Comparison of ENCODE assay signal across 15 cellular contexts in the genomic region with DNA sequence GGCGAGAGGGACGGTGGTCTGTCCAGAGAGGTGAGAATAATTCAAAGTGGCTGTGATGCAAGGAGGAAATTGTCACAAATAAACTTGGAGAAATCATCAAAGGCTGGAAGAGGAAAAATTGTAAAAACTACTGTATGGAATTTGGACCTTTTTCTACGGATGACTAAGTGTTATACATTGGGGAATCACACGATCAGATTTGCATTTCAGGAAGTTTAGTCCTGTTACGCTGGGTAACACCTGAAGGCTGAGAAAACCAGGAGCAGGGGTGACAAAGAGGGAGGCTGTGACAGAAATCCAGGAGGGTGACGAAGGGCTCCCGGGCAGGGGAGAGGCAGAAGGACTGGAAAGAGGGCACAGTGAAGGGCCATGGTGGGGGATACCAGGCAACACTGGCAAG.
DNase-seq lines count a peak whose midpoint lies in the region; ATAC-seq, FAIRE-seq and TF ChIP-seq lines count a peak whose summit lies in the region.
"Had no signal": no experiment of that assay in that cellular context is flagged by ENCODE, and none has a peak within 500 bp of the region (broad histone marks: within the 10 kb centered on the region; RNA-seq: fewer than 3 reads in every experiment).

No MANE protein-coding gene starts in this region.

- FAIRE-seq in small intestine (lab: Jason Lieb, UNC) (no peak), H54 (lab: Jason Lieb, UNC) (no peak)
- FAIRE-seq: H1, HepG2, HTR-8/SVneo had no signal

- no peak for DNase-seq in activated naive CD8-positive, alpha-beta T cell treated with anti-CD3 and anti-CD28 coated beads, Interleukin-2, amount 10 ng/mL, durations not matched to agents 7 days and 5 days
- no peak for DNase-seq in activated naive CD8-positive, alpha-beta T cell treated with anti-CD3 and anti-CD28 coated beads for 36 hours
- no peak for DNase-seq in HFFc6
- DNase-seq in OCI-LY7 (ENCODE audit: low spot score), result no peak
- DNase-seq in small intestine, result peak; percentile 51
- DNase-seq in mammary epithelial cell, result no peak
- DNase-seq in upper lobe of right lung, result no peak
- DNase-seq in H54 (ENCODE audit: insufficient read length, low spot score), result no peak
- DNase-seq: CD4-positive, CD25-positive, alpha-beta regulatory T cell; GF-D8; HCEC 1CT had no signal

- peak overlapping the region; percentile 81 for H3K4me2 ChIP-seq in OCI-LY7 (ENCODE audit: low read length)
- no peak overlapping the region for H3K4me2 ChIP-seq in mammary epithelial cell (ENCODE audit: insufficient read depth, low read depth, low read length)

- no peak for TF ChIP-seq CTCF in HFFc6 (IDR thresholded peaks at IDR 0.05)
- no peak for TF ChIP-seq CTCF in OCI-LY7 (conservative IDR thresholded peaks at IDR 0.05; ENCODE audit: low read length)
- no peak for TF ChIP-seq CTCF in mammary epithelial cell (conservative IDR thresholded peaks at IDR 0.05 in 1 of 2, IDR thresholded peaks at IDR 0.05 in 1 of 2; ENCODE audit: extremely low read depth in 1 of 2, insufficient read depth in 1 of 2, low read depth in 1 of 2, low read length in 2 of 2)
- TF ChIP-seq CTCF in upper lobe of right lung (IDR thresholded peaks at IDR 0.05), result no peak

- H3K36me3 ChIP-seq in OCI-LY7 (ENCODE audit: insufficient read depth, low read length) (no peaks in the 10 kb centered on the region), small intestine (ENCODE audit: control insufficient read depth in 2 of 2, insufficient read depth in 2 of 2, low read length in 2 of 2) (no peaks in the 10 kb centered on the region), mammary epithelial cell (ENCODE audit: insufficient read depth, low read length) (no peaks in the 10 kb centered on the region), upper lobe of right lung (no peaks in the 10 kb centered on the region)

- H3K27ac ChIP-seq in OCI-LY7 (ENCODE audit: low read depth, low read length, poor library complexity, severe bottlenecking) (peak overlapping the region; percentile 94), small intestine (ENCODE audit: low read depth in 1 of 2, low read length in 1 of 2) (peak overlapping the region in 1 of 2 donors; percentile 19), mammary epithelial cell (ENCODE audit: insufficient read depth, low read depth, low read length) (no peak overlapping the region), upper lobe of right lung (no peak overlapping the region)
- H3K27ac ChIP-seq: 22Rv1 had no signal

- POLR2A ChIA-PET in activated naive CD8-positive, alpha-beta T cell treated with anti-CD3 and anti-CD28 coated beads, Interleukin-2, amount 10 ng/mL, durations not matched to agents 7 days and 5 days (lab: Charles Lee), result no interaction called here
- POLR2A ChIA-PET in OCI-LY7 (lab: Charles Lee), result no interaction called here

- H3K4me3 ChIP-seq in OCI-LY7 (ENCODE audit: low read depth, low read length, poor library complexity, severe bottlenecking), result peak overlapping the region; percentile 60
- no peak overlapping the region for H3K4me3 ChIP-seq in small intestine (ENCODE audit: low read depth in 1 of 2, low read length in 2 of 2)
- H3K4me3 ChIP-seq in mammary epithelial cell (replicated peaks in 1 of 3; ENCODE audit: insufficient read depth in 1 of 3, low read depth in 2 of 3, low read length in 3 of 3), result no peak overlapping the region
- no peak overlapping the region for H3K4me3 ChIP-seq in upper lobe of right lung

- H3K4me1 Mint-ChIP-seq in activated naive CD8-positive, alpha-beta T cell treated with anti-CD3 and anti-CD28 coated beads, Interleukin-2, amount 10 ng/mL, durations not matched to agents 7 days and 5 days, result peaks cover 6% of the 10 kb centered on the region
- H3K4me1 Mint-ChIP-seq in activated naive CD8-positive, alpha-beta T cell treated with anti-CD3 and anti-CD28 coated beads for 36 hours, result peaks cover 9% of the 10 kb centered on the region
- peaks cover 17% of the 10 kb centered on the region for H3K4me1 Mint-ChIP-seq in HFFc6 (ENCODE audit: low read depth)

- dilution Hi-C loops in mammary epithelial cell (cut with HindIII; ENCODE audit: low sequenced_read_pairs), result loop anchor here (10.0 kb wide), 1 partner anchor 64 kb away; no protein-coding TSS in a partner anchor

- intact Hi-C loops in OCI-LY7 (cut with micrococcal nuclease; ENCODE audit: unreplicated experiment), result no loop called here
- intact Hi-C loops in mammary epithelial cell (cut with micrococcal nuclease), result no loop called here
- intact Hi-C loops in upper lobe of right lung (cut with DNase I), result no loop called here

- H3K27ac Mint-ChIP-seq in activated naive CD8-positive, alpha-beta T cell treated with anti-CD3 and anti-CD28 coated beads, Interleukin-2, amount 10 ng/mL, durations not matched to agents 7 days and 5 days, result peak overlapping the region; percentile 54
- no peak overlapping the region for H3K27ac Mint-ChIP-seq in activated naive CD8-positive, alpha-beta T cell treated with anti-CD3 and anti-CD28 coated beads for 36 hours
- no peak overlapping the region for H3K27ac Mint-ChIP-seq in HFFc6
- H3K27ac Mint-ChIP-seq: CD4-positive, CD25-positive, alpha-beta regulatory T cell had no signal

- H3K79me2 ChIP-seq in OCI-LY7 (ENCODE audit: insufficient read depth, low read depth, low read length) (no peaks in the 10 kb centered on the region), mammary epithelial cell (ENCODE audit: insufficient read depth, low read length) (no peaks in the 10 kb centered on the region)

- peaks cover 5% of the 10 kb centered on the region for H3K9me3 ChIP-seq in OCI-LY7 (ENCODE audit: low read length)
- H3K9me3 ChIP-seq in small intestine (ENCODE audit: control insufficient read depth, low read depth), result no peaks in the 10 kb centered on the region
- H3K9me3 ChIP-seq in mammary epithelial cell (replicated peaks; ENCODE audit: insufficient read depth, low read length), result no peaks in the 10 kb centered on the region
- no peaks in the 10 kb centered on the region for H3K9me3 ChIP-seq in upper lobe of right lung

- H4K20me1 ChIP-seq in OCI-LY7 (ENCODE audit: insufficient read depth, low read length) (no peaks in the 10 kb centered on the region), mammary epithelial cell (ENCODE audit: insufficient read depth, low read length) (no peaks in the 10 kb centered on the region)

- no peaks in the 10 kb centered on the region for H3K9me2 ChIP-seq in OCI-LY7 (ENCODE audit: insufficient read depth, low read length)

- 27 to 65% (median 36%) methylated on average over 7 of the region's 7 CpGs for WGBS in small intestine, 3 donors
- WGBS in mammary epithelial cell (ENCODE audit: low coverage, missing lambda C conversion rate), result 90% methylated on average over 7 of the region's 7 CpGs

- H3K4me1 ChIP-seq in OCI-LY7 (ENCODE audit: insufficient read depth, low read length, poor library complexity, severe bottlenecking) (peaks cover 56% of the 10 kb centered on the region), small intestine (ENCODE audit: control insufficient read depth in 2 of 2, insufficient read depth in 1 of 2, low read depth in 1 of 2, low read length in 1 of 2) (peaks cover 0 to 2% of the 10 kb centered on the region in 2 donors), mammary epithelial cell (ENCODE audit: insufficient read depth, low read length) (peaks cover 5% of the 10 kb centered on the region), upper lobe of right lung (peaks cover 5% of the 10 kb centered on the region)

- H3K9me3 Mint-ChIP-seq in activated naive CD8-positive, alpha-beta T cell treated with anti-CD3 and anti-CD28 coated beads, Interleukin-2, amount 10 ng/mL, durations not matched to agents 7 days and 5 days, result peaks cover 8% of the 10 kb centered on the region
- H3K9me3 Mint-ChIP-seq in activated naive CD8-positive, alpha-beta T cell treated with anti-CD3 and anti-CD28 coated beads for 36 hours, result no peaks in the 10 kb centered on the region
- peaks cover under 1% of the 10 kb centered on the region for H3K9me3 Mint-ChIP-seq in HFFc6

- H2AFZ ChIP-seq in OCI-LY7 (ENCODE audit: low read length), result no peak overlapping the region
- no peak overlapping the region for H2AFZ ChIP-seq in mammary epithelial cell (ENCODE audit: low read depth, low read length)

- no peak overlapping the region for H3K4me3 Mint-ChIP-seq in activated naive CD8-positive, alpha-beta T cell treated with anti-CD3 and anti-CD28 coated beads, Interleukin-2, amount 10 ng/mL, durations not matched to agents 7 days and 5 days
- H3K4me3 Mint-ChIP-seq in activated naive CD8-positive, alpha-beta T cell treated with anti-CD3 and anti-CD28 coated beads for 36 hours, result no peak overlapping the region
- H3K4me3 Mint-ChIP-seq in HFFc6, result peak overlapping the region; percentile 86; the same call in 1 of the 2 replicates

- in situ Hi-C loops in mammary epithelial cell (cut with MboI; ENCODE audit: low sequenced_read_pairs in 2 of 2), result no loop called here

- BruUV-seq in OCI-LY7 (replicated peaks; lab: Mats Ljungman, UMichigan) (no TSS peak), mammary epithelial cell (replicated peaks; lab: Mats Ljungman, UMichigan) (no TSS peak)

- peaks cover 2% of the 10 kb centered on the region for H3K36me3 Mint-ChIP-seq in activated naive CD8-positive, alpha-beta T cell treated with anti-CD3 and anti-CD28 coated beads, Interleukin-2, amount 10 ng/mL, durations not matched to agents 7 days and 5 days
- H3K36me3 Mint-ChIP-seq in activated naive CD8-positive, alpha-beta T cell treated with anti-CD3 and anti-CD28 coated beads for 36 hours, result no peaks in the 10 kb centered on the region
- H3K36me3 Mint-ChIP-seq in HFFc6 (ENCODE audit: low read depth), result no peaks in the 10 kb centered on the region; the same call in 1 of the 2 replicates
- H3K36me3 Mint-ChIP-seq: CD4-positive, CD25-positive, alpha-beta regulatory T cell had no signal

- ATAC-seq in activated naive CD8-positive, alpha-beta T cell treated with anti-CD3 and anti-CD28 coated beads, Interleukin-2, amount 10 ng/mL, durations not matched to agents 7 days and 5 days (ENCODE audit: low read depth), result no peak
- no peak for ATAC-seq in upper lobe of right lung
- ATAC-seq: HepG2 had no signal

- no peaks in the 10 kb centered on the region for H3K27me3 Mint-ChIP-seq in activated naive CD8-positive, alpha-beta T cell treated with anti-CD3 and anti-CD28 coated beads, Interleukin-2, amount 10 ng/mL, durations not matched to agents 7 days and 5 days
- H3K27me3 Mint-ChIP-seq in activated naive CD8-positive, alpha-beta T cell treated with anti-CD3 and anti-CD28 coated beads for 36 hours, result no peaks in the 10 kb centered on the region
- H3K27me3 Mint-ChIP-seq in HFFc6 (ENCODE audit: insufficient read depth), result peaks cover 11% of the 10 kb centered on the region

- H3K9ac ChIP-seq in mammary epithelial cell (ENCODE audit: insufficient read depth, low read length), result no peak overlapping the region

- CTCF ChIA-PET in OCI-LY7 (lab: Charles Lee; ENCODE audit: unreplicated experiment), result no interaction called here
- CTCF ChIA-PET in mammary epithelial cell (lab: Charles Lee; ENCODE audit: low non-redundant PET), result no interaction called here

- no peaks in the 10 kb centered on the region for H3K27me3 ChIP-seq in small intestine (ENCODE audit: control insufficient read depth in 2 of 2, insufficient read depth in 2 of 2, low read length in 2 of 2)
- H3K27me3 ChIP-seq in mammary epithelial cell (ENCODE audit: insufficient read depth, low read length), result no peaks in the 10 kb centered on the region
- no peaks in the 10 kb centered on the region for H3K27me3 ChIP-seq in upper lobe of right lung

- TF ChIP-seq POLR2A in H54 (IDR thresholded peaks at IDR 0.05; ENCODE audit: low read depth, low read length), result no peak
